In genomic region chr1:212700597-212700891, GRCh38 we compare ENCODE assay signal across 8 cellular contexts. TPM values are rescaled to one million over a fixed set of nuclear protein-coding genes. Genes with fewer than 3 reads are reported as not detected.
DNase-seq lines count a peak whose midpoint lies in the region; ATAC-seq, FAIRE-seq and TF ChIP-seq lines count a peak whose summit lies in the region.

No MANE protein-coding gene starts in this region.

- ATAC-seq in HepG2 (no peak), HG03108 (IDR thresholded peaks at IDR 0.05; ENCODE audit: unreplicated experiment) (no peak)

- in situ Hi-C loops in HepG2 (cut with HindIII; ENCODE audit: extremely low pct_ligation_motif_present, low pct_unique_long_range_greater_than_20kb) = no loop called here

- H3K36me3 ChIP-seq in adrenal gland (replicated peaks in 1 of 2) (no peaks in the 10 kb centered on the region), HepG2 (replicated peaks in 1 of 2; ENCODE audit: control insufficient read depth in 1 of 2, insufficient read depth in 2 of 2, low read length in 2 of 2) (no peaks in the 10 kb centered on the region), tibial nerve (no peaks in the 10 kb centered on the region)

- H4K20me1 ChIP-seq in HepG2 (ENCODE audit: insufficient read depth, low read length) = no peaks in the 10 kb centered on the region

- peaks cover 16 to 25% of the 10 kb centered on the region in 2 donors for H3K4me1 ChIP-seq in adrenal gland (replicated peaks in 1 of 2)
- H3K4me1 ChIP-seq in HepG2 (ENCODE audit: insufficient read depth, low read length) = peaks cover 31% of the 10 kb centered on the region
- H3K4me1 ChIP-seq in tibial nerve = peaks cover 0 to 28% (median 10%) of the 10 kb centered on the region in 4 donors

- H3K27ac ChIP-seq in adrenal gland (peak overlapping the region in 4 of 5 donors; percentile 14 to 82 (median 51)), HepG2 (ENCODE audit: extremely low read length, insufficient read depth, low read length) (no peak overlapping the region), tibial nerve (peak overlapping the region; percentile 50 to 82 (median 70))

- H3K4me2 ChIP-seq in HepG2 (ENCODE audit: low read depth, low read length) = peak overlapping the region; percentile 84

- no peak for FAIRE-seq in HepG2 (lab: Jason Lieb, UNC)
- no peak for FAIRE-seq in H54 (lab: Jason Lieb, UNC)

- H3K36me3 Mint-ChIP-seq in activated naive CD4-positive, alpha-beta T cell treated with anti-CD3 and anti-CD28 coated beads, Interleukin-2, amount 10 ng/mL, durations not matched to agents 7 days and 5 days = peaks cover 4% of the 10 kb centered on the region

- DNase-seq in activated naive CD4-positive, alpha-beta T cell treated with anti-CD3 and anti-CD28 coated beads, Interleukin-2, amount 10 ng/mL, durations not matched to agents 7 days and 5 days = no peak
- no peak for DNase-seq in activated naive CD4-positive, alpha-beta T cell treated with Interleukin-2 at 50 U/mL for 16 hours
- DNase-seq in adrenal gland (peak in 5 of 7 donors; percentile 26 to 65 (median 35)), HepG2 (ENCODE audit: low spot score) (no peak), tibial nerve (ENCODE audit: low spot score in 2 of 2) (no peak), H54 (ENCODE audit: insufficient read length, low spot score) (no peak)
- DNase-seq in stimulated activated CD8-positive, alpha-beta memory T cell treated with anti-CD3 and anti-CD28 coated beads, Interleukin-4, amount 100 ng/mL, for 48 hours = no peak

- H2AFZ ChIP-seq in HepG2 (ENCODE audit: low read length) = no peak overlapping the region

- H3K9me3 ChIP-seq in adrenal gland (replicated peaks in 1 of 3) (no peaks in the 10 kb centered on the region), HepG2 (ENCODE audit: low read length) (no peaks in the 10 kb centered on the region), tibial nerve (no peaks in the 10 kb centered on the region)

- H3K4me1 Mint-ChIP-seq in activated naive CD4-positive, alpha-beta T cell treated with anti-CD3 and anti-CD28 coated beads, Interleukin-2, amount 10 ng/mL, durations not matched to agents 7 days and 5 days = peaks cover 32% of the 10 kb centered on the region

- H3K4me3 ChIP-seq in adrenal gland (peak overlapping the region in 2 of 4 donors; percentile 49 to 76), HepG2 (replicated peaks in 1 of 3; ENCODE audit: insufficient read depth in 1 of 3, low read depth in 2 of 3, low read length in 3 of 3) (peak overlapping the region; percentile 45 to 72 (median 62)), tibial nerve (peak overlapping the region; percentile 51 to 62 (median 56))

- BruUV-seq in HepG2 (replicated peaks; lab: Mats Ljungman, UMichigan) = no TSS peak

- H3K27me3 Mint-ChIP-seq in activated naive CD4-positive, alpha-beta T cell treated with anti-CD3 and anti-CD28 coated beads, Interleukin-2, amount 10 ng/mL, durations not matched to agents 7 days and 5 days = peaks cover 53% of the 10 kb centered on the region

- 0 to 1% (median 0%) methylated on average over 1 to 16 of the region's 16 CpGs for WGBS in adrenal gland, 4 donors
- WGBS in HepG2 (ENCODE audit: low lambda C conversion rate) = 8% methylated on average over 16 of the region's 16 CpGs
- WGBS in tibial nerve, 2 donors = 0% methylated on average over 9 to 15 of the region's 16 CpGs

- no peak for TF ChIP-seq POLR2A in adrenal gland (IDR thresholded peaks at IDR 0.05)
- TF ChIP-seq POLR2A in HepG2 (IDR thresholded peaks at IDR 0.05; ENCODE audit: insufficient read depth in 1 of 2, low read depth in 2 of 2, low read length in 2 of 2) = no peak
- no peak for TF ChIP-seq POLR2A in tibial nerve (IDR thresholded peaks at IDR 0.05)
- no peak for TF ChIP-seq POLR2A in H54 (IDR thresholded peaks at IDR 0.05; ENCODE audit: low read depth, low read length)

- no peak overlapping the region for H3K9ac ChIP-seq in HepG2 (ENCODE audit: insufficient read depth, low read depth, low read length)

- TF ChIP-seq RAD21 in HepG2 (CRISPR knock-in tag; IDR thresholded peaks at IDR 0.05) = no peak

- no peaks in the 10 kb centered on the region for H3K79me2 ChIP-seq in HepG2 (ENCODE audit: insufficient read depth, low read length)

- CTCF ChIA-PET in activated naive CD4-positive, alpha-beta T cell treated with anti-CD3 and anti-CD28 coated beads, Interleukin-2, amount 10 ng/mL, durations not matched to agents 7 days and 5 days (lab: Charles Lee) = interaction anchor here (1.4 to 2.3 kb wide), 4 partner anchors 36 to 104 kb away, joined by 4 to 11 read pairs (median 8); no protein-coding TSS in a partner anchor
- CTCF ChIA-PET in HepG2 (lab: Yijun Ruan, JAX; ENCODE audit: low intra/inter-chr PET ratio, low total read pairs) = no interaction called here

- intact Hi-C loops in adrenal gland (cut with DNase I) (no loop called here), HepG2 (cut with micrococcal nuclease; ENCODE audit: unreplicated experiment) (no loop called here)

- TF ChIP-seq EP300 in HepG2 (IDR thresholded peaks at IDR 0.05; ENCODE audit: low read depth in 2 of 2, low read length in 2 of 2) (no peak), HepG2 (CRISPR knock-in tag; IDR thresholded peaks at IDR 0.05; ENCODE audit: borderline replicate concordance) (no peak), tibial nerve (IDR thresholded peaks at IDR 0.05) (no peak)

- peak overlapping the region; percentile 65 for H3K4me3 Mint-ChIP-seq in activated naive CD4-positive, alpha-beta T cell treated with anti-CD3 and anti-CD28 coated beads, Interleukin-2, amount 10 ng/mL, durations not matched to agents 7 days and 5 days

- H3K27me3 ChIP-seq in adrenal gland (no peaks in the 10 kb centered on the region), HepG2 (ENCODE audit: control insufficient read depth in 1 of 2, insufficient read depth in 2 of 2, low read length in 2 of 2) (peaks cover 14 to 69% of the 10 kb centered on the region in 2 experiments), tibial nerve (no peaks in the 10 kb centered on the region)

- peak overlapping the region; percentile 31 for H3K27ac Mint-ChIP-seq in activated naive CD4-positive, alpha-beta T cell treated with anti-CD3 and anti-CD28 coated beads, Interleukin-2, amount 10 ng/mL, durations not matched to agents 7 days and 5 days

- H3K9me3 Mint-ChIP-seq in activated naive CD4-positive, alpha-beta T cell treated with anti-CD3 and anti-CD28 coated beads, Interleukin-2, amount 10 ng/mL, durations not matched to agents 7 days and 5 days = no peaks in the 10 kb centered on the region

- POLR2A ChIA-PET in HepG2 (lab: Yijun Ruan, JAX) = no interaction called here

- TF ChIP-seq CTCF in adrenal gland (IDR thresholded peaks at IDR 0.05) = no peak
- TF ChIP-seq CTCF in HepG2 (CRISPR knock-in tag; IDR thresholded peaks at IDR 0.05) = no peak
- no peak for TF ChIP-seq CTCF in tibial nerve (IDR thresholded peaks at IDR 0.05)

TF ChIP-seq in HepG2, 621 proteins besides CTCF, POLR2A, EP300 and RAD21:
- no peak for TF ChIP-seq THAP8 (CRISPR knock-in tag; IDR thresholded peaks at IDR 0.05; ENCODE audit: borderline replicate concordance)
- peak; percentile 30; the same call in 1 of the 2 replicates for TF ChIP-seq CREB1 (IDR thresholded peaks at IDR 0.05)
- no peak for TF ChIP-seq CREB1 (CRISPR knock-in tag; IDR thresholded peaks at IDR 0.05)
- TF ChIP-seq HNRNPL (IDR thresholded peaks at IDR 0.05; ENCODE audit: low read depth, low read length) = 0 out of 2 replicates have a peak, but pooled peaks have one; percentile 54

RNA-seq across cellular contexts. Expression of gene BATF3, which starts 0.9 kb away (rescaled TPM):
- total RNA-seq in adrenal gland (1 to 10 TPM in 7 of 8 donors, under 1 TPM in 1; 0.24 to 6.1 (median 2.8) TPM), HepG2 (2016; rRNA removed; fragmentation: Illumina TruSeq; extraction: Trizol) (not detected in 2 replicates), tibial nerve (1 to 10 TPM; 2.2 to 9.0 (median 3.4) TPM)
- polyA plus RNA-seq in adrenal gland (1 to 10 TPM; 1.0 to 7.5 (median 5.4) TPM), HepG2 (2011; rRNA removed) (0.13 and 0.40 TPM in 2 replicates)
- total RNA-seq in HepG2 (2016; cell fraction: cytosol; rRNA removed; fragmentation: Illumina TruSeq; extraction: Trizol; ENCODE audit: low read depth) = not detected in 2 replicates
- total RNA-seq in HepG2 (2016; cell fraction: insoluble cytoplasmic fraction; rRNA removed; fragmentation: Illumina TruSeq; extraction: Trizol) = not detected in 2 replicates
- total RNA-seq in HepG2 (2016; cell fraction: membrane; rRNA removed; fragmentation: Illumina TruSeq; extraction: Trizol) = not detected in 2 replicates
- not detected in 2 replicates for total RNA-seq in HepG2 (2016; cell fraction: nucleus; rRNA removed; fragmentation: Illumina TruSeq; extraction: Trizol)
- polyA plus RNA-seq in HepG2 (2011; cell fraction: cytosol; rRNA removed) = 0.23 and 0.35 TPM in 2 replicates
- polyA plus RNA-seq in HepG2 (2011; cell fraction: nucleus; rRNA removed) = 0.10 TPM in 1 of 2 replicates, not detected in the other
- polyA plus RNA-seq in HepG2 (2012) = 0.47 TPM in 1 of 2 replicates, not detected in the other
- polyA plus RNA-seq in HepG2 (2016; cell fraction: cytosol; fragmentation: Illumina TruSeq; extraction: Trizol; ENCODE audit: low read depth) = 0.18 and 0.19 TPM in 2 replicates
- not detected in 2 replicates for polyA plus RNA-seq in HepG2 (2016; cell fraction: insoluble cytoplasmic fraction; fragmentation: Illumina TruSeq; extraction: Trizol; ENCODE audit: low read depth)
- polyA plus RNA-seq in HepG2 (2016; cell fraction: membrane; fragmentation: Illumina TruSeq; extraction: Trizol; ENCODE audit: low read depth) = 0.34 TPM in 1 of 2 replicates, not detected in the other
- not detected in 2 replicates for polyA plus RNA-seq in HepG2 (2016; cell fraction: nucleus; fragmentation: Illumina TruSeq; extraction: Trizol; ENCODE audit: insufficient read depth, low read depth)
- 0.26 TPM in 1 of 2 replicates, not detected in the other for polyA minus RNA-seq in HepG2 (2011; rRNA and poly(A)+ RNA removed; ENCODE audit: low replicate concordance)
- not detected in 2 replicates for polyA minus RNA-seq in HepG2 (2011; cell fraction: cytosol; rRNA and poly(A)+ RNA removed)
- not detected in 2 replicates for polyA minus RNA-seq in HepG2 (2011; cell fraction: nucleus; rRNA and poly(A)+ RNA removed)

Comparison
In these comparisons a context has a peak if more than half of its experiments do, and no peak if none do; other contexts are left out.
1. DNase-seq: peak in adrenal gland (5 of 7); none in activated naive CD4-positive, alpha-beta T cell treated with anti-CD3 and anti-CD28 coated beads, Interleukin-2, amount 10 ng/mL, durations not matched to agents 7 days and 5 days (single experiment), activated naive CD4-positive, alpha-beta T cell treated with Interleukin-2 at 50 U/mL for 16 hours (single experiment), HepG2 (single experiment), tibial nerve (0 of 2), stimulated activated CD8-positive, alpha-beta memory T cell treated with anti-CD3 and anti-CD28 coated beads, Interleukin-4, amount 100 ng/mL, for 48 hours (single experiment) and H54 (single experiment).